In genomic region chr6:154410619-154411044, GRCh38 we compare ENCODE assay signal across 9 cellular contexts. TPM values are rescaled to one million over a fixed set of nuclear protein-coding genes. Genes with fewer than 3 reads are reported as not detected.
DNase-seq lines count a peak whose midpoint lies in the region; ATAC-seq, FAIRE-seq and TF ChIP-seq lines count a peak whose summit lies in the region.
"Had no signal": no experiment of that assay in that cellular context is flagged by ENCODE, and none has a peak within 500 bp of the region (broad histone marks: within the 10 kb centered on the region; RNA-seq: fewer than 3 reads in every experiment).

No MANE protein-coding gene starts in this region.

- no peaks in the 10 kb centered on the region for H3K4me1 ChIP-seq in endodermal cell (ENCODE audit: control insufficient read depth, insufficient read depth, low read length)

- no peaks in the 10 kb centered on the region for H3K9me3 ChIP-seq in endodermal cell (ENCODE audit: control insufficient read depth, low read length)

- H3K4me3 Mint-ChIP-seq in stimulated activated naive CD8-positive, alpha-beta T cell treated with anti-CD3 and anti-CD28 coated beads, Interleukin-15, amount 100 ng/mL, for 72 hours = no peak overlapping the region
- no peak overlapping the region for H3K4me3 Mint-ChIP-seq in endodermal cell
- H3K4me3 Mint-ChIP-seq: activated naive CD8-positive, alpha-beta T cell treated with anti-CD3 and anti-CD28 coated beads, Interleukin-2, amount 10 ng/mL, durations not matched to agents 7 days and 5 days had no signal

- WGBS in endodermal cell (ENCODE audit: insufficient coverage in 1 of 2, insufficient read length in 1 of 2), 2 experiments = 76 to 93% methylated on average over 6 to 7 of the region's 7 CpGs

- peak; percentile 81 for ATAC-seq in stimulated activated naive CD8-positive, alpha-beta T cell treated with anti-CD3 and anti-CD28 coated beads, Interleukin-15, Interleukin-2, amounts not matched to agents 100 U/mL and 50 U/mL, for 24 hours
- no peak for ATAC-seq in stimulated activated naive CD8-positive, alpha-beta T cell treated with anti-CD3 and anti-CD28 coated beads, Interleukin-15, amount 100 ng/mL, for 72 hours

- H3K27me3 ChIP-seq in endodermal cell (ENCODE audit: control insufficient read depth, insufficient read depth, low read length, poor library complexity, severe bottlenecking) = no peaks in the 10 kb centered on the region

- no peaks in the 10 kb centered on the region for H3K9me3 Mint-ChIP-seq in stimulated activated naive CD8-positive, alpha-beta T cell treated with anti-CD3 and anti-CD28 coated beads, Interleukin-15, amount 100 ng/mL, for 72 hours
- no peaks in the 10 kb centered on the region for H3K9me3 Mint-ChIP-seq in endodermal cell

- no peak overlapping the region for H3K27ac Mint-ChIP-seq in stimulated activated naive CD8-positive, alpha-beta T cell treated with anti-CD3 and anti-CD28 coated beads, Interleukin-15, amount 100 ng/mL, for 72 hours
- H3K27ac Mint-ChIP-seq in endodermal cell = peak overlapping the region; percentile 36
- H3K27ac Mint-ChIP-seq: activated naive CD8-positive, alpha-beta T cell treated with anti-CD3 and anti-CD28 coated beads, Interleukin-2, amount 10 ng/mL, durations not matched to agents 7 days and 5 days had no signal

- no peak for TF ChIP-seq CTCF in endodermal cell (conservative IDR thresholded peaks at IDR 0.05)

- H3K27me3 Mint-ChIP-seq in stimulated activated naive CD8-positive, alpha-beta T cell treated with anti-CD3 and anti-CD28 coated beads, Interleukin-15, amount 100 ng/mL, for 72 hours = peaks cover 21% of the 10 kb centered on the region
- H3K27me3 Mint-ChIP-seq in endodermal cell (ENCODE audit: insufficient read depth) = no peaks in the 10 kb centered on the region

- peak; percentile 44 for FAIRE-seq in urothelium cell line (lab: Jason Lieb, UNC)

- no peak overlapping the region for H3K9ac ChIP-seq in endodermal cell (ENCODE audit: extremely low read depth, low read length, poor library complexity, severe bottlenecking)

- H3K4me3 ChIP-seq in endodermal cell (ENCODE audit: low read length) = no peak overlapping the region

- H3K36me3 ChIP-seq in endodermal cell (ENCODE audit: control insufficient read depth, insufficient read depth, low read length) = peaks cover 17% of the 10 kb centered on the region

- no peaks in the 10 kb centered on the region for H3K4me1 Mint-ChIP-seq in stimulated activated naive CD8-positive, alpha-beta T cell treated with anti-CD3 and anti-CD28 coated beads, Interleukin-15, amount 100 ng/mL, for 72 hours
- peaks cover 6% of the 10 kb centered on the region for H3K4me1 Mint-ChIP-seq in endodermal cell
- H3K4me1 Mint-ChIP-seq: activated naive CD8-positive, alpha-beta T cell treated with anti-CD3 and anti-CD28 coated beads, Interleukin-2, amount 10 ng/mL, durations not matched to agents 7 days and 5 days had no signal

- H3K27ac ChIP-seq in endodermal cell (ENCODE audit: low read depth, low read length) = peak overlapping the region; percentile 37

- DNase-seq in stimulated activated naive CD8-positive, alpha-beta T cell treated with anti-CD3 and anti-CD28 coated beads, Interleukin-15, Interleukin-2, amounts not matched to agents 100 U/mL and 50 U/mL, for 24 hours = peak; percentile 13
- no peak for DNase-seq in stimulated activated naive CD8-positive, alpha-beta T cell treated with anti-CD3 and anti-CD28 coated beads, Interleukin-15, amount 100 ng/mL, for 72 hours
- DNase-seq in NCI-H345 treated with DMSO at 0.1 percent for 48 hours (lab: John Stamatoyannopoulos, UW; ENCODE audit: unreplicated experiment) (peak; percentile 9), endodermal cell (no peak), midbrain (lab: John Stamatoyannopoulos, UW) (peak; percentile 37), urothelium cell line (ENCODE audit: low spot score) (peak; percentile 81), NCI-H146 (lab: John Stamatoyannopoulos, UW) (no peak), mesenteric fat pad (ENCODE audit: low spot score) (no peak)
- DNase-seq: activated naive CD8-positive, alpha-beta T cell treated with anti-CD3 and anti-CD28 coated beads, Interleukin-2, amount 10 ng/mL, durations not matched to agents 7 days and 5 days had no signal

- peaks cover 42% of the 10 kb centered on the region for H3K36me3 Mint-ChIP-seq in endodermal cell (ENCODE audit: low read depth)
- H3K36me3 Mint-ChIP-seq: activated naive CD8-positive, alpha-beta T cell treated with anti-CD3 and anti-CD28 coated beads, Interleukin-2, amount 10 ng/mL, durations not matched to agents 7 days and 5 days had no signal

RNA-seq across cellular contexts. Expression of gene IPCEF1, which starts 54.0 kb away (rescaled TPM):
- total RNA-seq in endodermal cell = 1 to 10 TPM; 2.2 to 2.8 TPM
- 0.46 TPM for polyA plus RNA-seq in endodermal cell (2013, experiment 1 of 2)
- 0.41 TPM for polyA plus RNA-seq in endodermal cell (2013, experiment 2 of 2)
- 1.5 TPM for total RNA-seq in mesenteric fat pad

Comparison
In these comparisons a context has a peak if more than half of its experiments do, and no peak if none do; other contexts are left out.
1. DNase-seq: peak in stimulated activated naive CD8-positive, alpha-beta T cell treated with anti-CD3 and anti-CD28 coated beads, Interleukin-15, Interleukin-2, amounts not matched to agents 100 U/mL and 50 U/mL, for 24 hours (single experiment), NCI-H345 treated with DMSO at 0.1 percent for 48 hours (single experiment), midbrain (single experiment) and urothelium cell line (single experiment); none in stimulated activated naive CD8-positive, alpha-beta T cell treated with anti-CD3 and anti-CD28 coated beads, Interleukin-15, amount 100 ng/mL, for 72 hours (0 of 2), endodermal cell (single experiment), NCI-H146 (single experiment) and mesenteric fat pad (single experiment).